ENCODE assay signal across 8 cellular contexts in the genomic region with DNA sequence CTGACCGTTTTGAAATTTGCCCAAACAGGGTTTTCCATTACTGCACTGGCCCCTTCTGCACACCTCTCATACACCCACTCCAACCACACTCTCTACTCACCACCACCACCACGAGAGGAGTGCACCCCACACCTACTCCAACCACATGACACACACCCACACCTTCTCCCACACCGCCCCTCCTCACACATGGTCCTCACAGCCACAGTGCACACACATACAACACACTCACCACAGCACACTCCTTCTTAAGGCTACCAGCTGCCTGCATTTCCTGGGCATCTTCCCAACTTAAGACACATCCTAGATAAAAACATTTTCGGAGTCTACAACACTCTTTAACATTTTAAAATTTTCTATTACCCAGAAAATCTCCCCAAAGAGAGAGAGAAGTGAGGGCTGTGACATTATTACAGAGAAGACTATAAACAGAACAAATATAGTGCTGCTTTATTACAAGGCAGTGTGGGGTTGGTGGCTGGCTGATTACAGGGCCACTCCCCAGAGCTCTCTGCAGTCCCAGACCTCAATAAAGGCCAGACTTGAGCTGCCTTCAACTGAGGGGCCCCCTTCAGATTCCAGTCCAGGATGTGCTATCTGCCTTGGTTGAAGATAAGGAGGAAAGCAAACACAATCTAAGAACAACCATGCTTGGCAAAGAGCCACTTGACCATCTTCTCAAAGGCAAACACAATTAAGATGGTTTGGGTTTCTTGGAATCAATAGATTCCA. TPM values are rescaled to one million over a fixed set of nuclear protein-coding genes. Genes with fewer than 3 reads are reported as not detected.
DNase-seq lines count a peak whose midpoint lies in the region; ATAC-seq, FAIRE-seq and TF ChIP-seq lines count a peak whose summit lies in the region.

No MANE protein-coding gene starts in this region.

- H3K36me3 Mint-ChIP-seq in activated naive CD8-positive, alpha-beta T cell treated with anti-CD3 and anti-CD28 coated beads, Interleukin-2, amount 50 U/mL, for 24 hours (ENCODE audit: low read depth) = no peaks in the 10 kb centered on the region
- peaks cover 2% of the 10 kb centered on the region for H3K36me3 Mint-ChIP-seq in progenitor cell of endocrine pancreas (ENCODE audit: insufficient read depth)

- no peaks in the 10 kb centered on the region for H3K27me3 Mint-ChIP-seq in activated naive CD8-positive, alpha-beta T cell treated with anti-CD3 and anti-CD28 coated beads, Interleukin-2, amount 50 U/mL, for 24 hours
- H3K27me3 Mint-ChIP-seq in progenitor cell of endocrine pancreas = peaks cover 82% of the 10 kb centered on the region

- no peaks in the 10 kb centered on the region for H3K36me3 ChIP-seq in lower lobe of right lung
- H3K36me3 ChIP-seq in body of pancreas (replicated peaks in 1 of 2; ENCODE audit: insufficient read depth in 1 of 2, low read depth in 2 of 2) = no peaks in the 10 kb centered on the region
- no peaks in the 10 kb centered on the region for H3K36me3 ChIP-seq in ascending aorta

- H3K27ac ChIP-seq in lower lobe of right lung = no peak overlapping the region
- H3K27ac ChIP-seq in body of pancreas = no peak overlapping the region
- no peak overlapping the region for H3K27ac ChIP-seq in ascending aorta

- peak; percentile 37 for ATAC-seq in activated naive CD8-positive, alpha-beta T cell treated with anti-CD3 and anti-CD28 coated beads, Interleukin-2, amount 50 U/mL, for 24 hours
- ATAC-seq in lower lobe of right lung = peak; percentile 20 to 31
- no peak for ATAC-seq in body of pancreas

- no peaks in the 10 kb centered on the region for H3K9me3 ChIP-seq in lower lobe of right lung
- H3K9me3 ChIP-seq in body of pancreas = no peaks in the 10 kb centered on the region
- no peaks in the 10 kb centered on the region for H3K9me3 ChIP-seq in ascending aorta

- H3K27ac Mint-ChIP-seq in activated naive CD8-positive, alpha-beta T cell treated with anti-CD3 and anti-CD28 coated beads, Interleukin-2, amount 50 U/mL, for 24 hours = peak overlapping the region; percentile 43
- H3K27ac Mint-ChIP-seq in progenitor cell of endocrine pancreas = no peak overlapping the region

- 63 to 71% methylated on average over 4 of the region's 4 CpGs for WGBS in body of pancreas, 2 donors

- H3K27me3 ChIP-seq in lower lobe of right lung (ENCODE audit: low read depth) (no peaks in the 10 kb centered on the region), body of pancreas (no peaks in the 10 kb centered on the region), ascending aorta (no peaks in the 10 kb centered on the region)

- peaks cover 26% of the 10 kb centered on the region for H3K4me1 Mint-ChIP-seq in activated naive CD8-positive, alpha-beta T cell treated with anti-CD3 and anti-CD28 coated beads, Interleukin-2, amount 50 U/mL, for 24 hours
- peaks cover 42% of the 10 kb centered on the region for H3K4me1 Mint-ChIP-seq in progenitor cell of endocrine pancreas (ENCODE audit: low read depth)

- TF ChIP-seq POLR2A in body of pancreas (IDR thresholded peaks at IDR 0.05) = no peak

- DNase-seq in stimulated activated CD4-positive, alpha-beta T cell treated with anti-CD3 and anti-CD28 coated beads, Interleukin-2, amount 100 ng/mL, for 4 hours (ENCODE audit: low read depth) = peak; percentile 9
- no peak for DNase-seq in stimulated activated CD4-positive, alpha-beta T cell treated with anti-CD3 and anti-CD28 coated beads, Interleukin-1b, Interleukin-23, amount 100 ng/mL, for 48 hours
- peak; percentile 10 for DNase-seq in activated naive CD8-positive, alpha-beta T cell treated with anti-CD3 and anti-CD28 coated beads, Interleukin-2, amount 50 U/mL, for 24 hours
- no peak for DNase-seq in lower lobe of right lung
- DNase-seq in urothelium cell line (ENCODE audit: low spot score) = no peak
- no peak for DNase-seq in body of pancreas
- no peak for DNase-seq in ascending aorta (ENCODE audit: low spot score in 2 of 2)
- no peak for DNase-seq in progenitor cell of endocrine pancreas (ENCODE audit: low spot score, unreplicated experiment)

- H3K4me3 ChIP-seq in lower lobe of right lung = no peak overlapping the region
- H3K4me3 ChIP-seq in body of pancreas = no peak overlapping the region
- H3K4me3 ChIP-seq in ascending aorta = no peak overlapping the region

- no peaks in the 10 kb centered on the region for H3K9me3 Mint-ChIP-seq in activated naive CD8-positive, alpha-beta T cell treated with anti-CD3 and anti-CD28 coated beads, Interleukin-2, amount 50 U/mL, for 24 hours
- H3K9me3 Mint-ChIP-seq in progenitor cell of endocrine pancreas (ENCODE audit: low read depth) = no peaks in the 10 kb centered on the region

- no peak overlapping the region for H3K4me3 Mint-ChIP-seq in activated naive CD8-positive, alpha-beta T cell treated with anti-CD3 and anti-CD28 coated beads, Interleukin-2, amount 50 U/mL, for 24 hours
- no peak overlapping the region for H3K4me3 Mint-ChIP-seq in progenitor cell of endocrine pancreas (ENCODE audit: low read depth)

- no peak for TF ChIP-seq CTCF in lower lobe of right lung (IDR thresholded peaks at IDR 0.05)
- TF ChIP-seq CTCF in body of pancreas (IDR thresholded peaks at IDR 0.05) = no peak
- no peak for TF ChIP-seq CTCF in ascending aorta (IDR thresholded peaks at IDR 0.05)
- no peak for TF ChIP-seq CTCF in progenitor cell of endocrine pancreas (IDR thresholded peaks at IDR 0.05; ENCODE audit: unreplicated experiment)

- intact Hi-C loops in lower lobe of right lung (cut with DNase I) (no loop called here), body of pancreas (cut with DNase I) (no loop called here), ascending aorta (cut with DNase I) (no loop called here)

- peak; percentile 56 for FAIRE-seq in urothelium cell line (lab: Jason Lieb, UNC)

- H3K4me1 ChIP-seq in lower lobe of right lung (peaks cover 50% of the 10 kb centered on the region), body of pancreas (peaks cover 61% of the 10 kb centered on the region), ascending aorta (peaks cover 0 to 4% of the 10 kb centered on the region in 2 donors)

RNA-seq across cellular contexts. Expression of a gene that starts 36.1 kb away (rescaled TPM):
- total RNA-seq in lower lobe of right lung (13.0 TPM), body of pancreas (1 to 10 TPM; 8.9 to 9.3 TPM), ascending aorta (21.6 TPM), progenitor cell of endocrine pancreas (15.4 and 17.7 TPM in 2 replicates)

RNA-seq across cellular contexts. Expression of a gene that starts 45.3 kb away (rescaled TPM):
- total RNA-seq in lower lobe of right lung (3.4 TPM), body of pancreas (1 to 10 TPM; 3.1 to 8.2 TPM), ascending aorta (14.2 TPM), progenitor cell of endocrine pancreas (1.7 and 2.8 TPM in 2 replicates)

RNA-seq across cellular contexts. Expression of a gene that starts 52.2 kb away (rescaled TPM):
- 67.7 TPM for total RNA-seq in lower lobe of right lung
- total RNA-seq in body of pancreas = 10 to 100 TPM; 25.7 to 27.4 TPM
- 49.4 TPM for total RNA-seq in ascending aorta
- total RNA-seq in progenitor cell of endocrine pancreas = 38.9 and 40.8 TPM in 2 replicates

RNA-seq across cellular contexts. Expression of a gene that starts 53.5 kb away (rescaled TPM):
- total RNA-seq in lower lobe of right lung (82.3 TPM), body of pancreas (10 to 100 TPM; 41.9 to 43.6 TPM), ascending aorta (83.5 TPM), progenitor cell of endocrine pancreas (77.0 and 77.4 TPM in 2 replicates)

Comparison
In these comparisons a context has a peak if more than half of its experiments do, and no peak if none do; other contexts are left out.
1. DNase-seq: peak in stimulated activated CD4-positive, alpha-beta T cell treated with anti-CD3 and anti-CD28 coated beads, Interleukin-2, amount 100 ng/mL, for 4 hours (single experiment) and activated naive CD8-positive, alpha-beta T cell treated with anti-CD3 and anti-CD28 coated beads, Interleukin-2, amount 50 U/mL, for 24 hours (single experiment); none in stimulated activated CD4-positive, alpha-beta T cell treated with anti-CD3 and anti-CD28 coated beads, Interleukin-1b, Interleukin-23, amount 100 ng/mL, for 48 hours (single experiment), lower lobe of right lung (single experiment), urothelium cell line (single experiment), body of pancreas (0 of 4), ascending aorta (0 of 2) and progenitor cell of endocrine pancreas (single experiment).